In genomic region chr12:24414421-24414820, GRCh38 we compare ENCODE assay signal across 31 cellular contexts.
DNase-seq lines count a peak whose midpoint lies in the region; ATAC-seq and TF ChIP-seq lines count a peak whose summit lies in the region.
"Had no signal": no experiment of that assay in that cellular context is flagged by ENCODE, and none has a peak within 500 bp of the region (broad histone marks: within the 10 kb centered on the region; RNA-seq: fewer than 3 reads in every experiment).

No MANE protein-coding gene starts in this region.

- peak overlapping the region; percentile 14 for H3K4me3 Mint-ChIP-seq in chondrocyte (ENCODE audit: unreplicated experiment)
- H3K4me3 Mint-ChIP-seq in activated CD4-positive, alpha-beta memory T cell treated with anti-CD3 and anti-CD28 coated beads, Interleukin-2, amount 10 ng/mL, durations not matched to agents 7 days and 5 days: no peak overlapping the region
- H3K4me3 Mint-ChIP-seq: activated CD4-positive, alpha-beta T cell treated with anti-CD3 and anti-CD28 coated beads, Interleukin-2, amount 10 ng/mL, durations not matched to agents 24 days and 14 days; activated naive CD8-positive, alpha-beta T cell treated with anti-CD3 and anti-CD28 coated beads, Interleukin-2, amount 10 ng/mL, durations not matched to agents 7 days and 5 days; activated T-cell treated with anti-CD3 and anti-CD28 coated beads, Interleukin-2, amount 50 U/mL, for 24 hours; CD14-positive monocyte; dendritic cell treated with granulocyte-macrophage colony-stimulating factor and Interleukin-4, amounts not matched to agents 40 ng/mL and 50 ng/mL, for 4 days; H9; nephron had no signal

- no peaks in the 10 kb centered on the region for H3K9me3 ChIP-seq in Karpas-422 (ENCODE audit: low read length)
- H3K9me3 ChIP-seq: ascending aorta, lower lobe of right lung, SJCRH30, upper lobe of right lung had no signal

- no peak overlapping the region for H3K27ac Mint-ChIP-seq in chondrocyte (ENCODE audit: unreplicated experiment)
- H3K27ac Mint-ChIP-seq in activated CD4-positive, alpha-beta memory T cell treated with anti-CD3 and anti-CD28 coated beads, Interleukin-2, amount 10 ng/mL, durations not matched to agents 7 days and 5 days: no peak overlapping the region
- H3K27ac Mint-ChIP-seq: activated CD4-positive, alpha-beta T cell treated with anti-CD3 and anti-CD28 coated beads, Interleukin-2, amount 10 ng/mL, durations not matched to agents 24 days and 14 days; activated naive CD8-positive, alpha-beta T cell treated with anti-CD3 and anti-CD28 coated beads, Interleukin-2, amount 10 ng/mL, durations not matched to agents 7 days and 5 days; activated T-cell treated with anti-CD3 and anti-CD28 coated beads, Interleukin-2, amount 50 U/mL, for 24 hours; CD14-positive monocyte; dendritic cell treated with granulocyte-macrophage colony-stimulating factor and Interleukin-4, amounts not matched to agents 40 ng/mL and 50 ng/mL, for 4 days; nephron had no signal

- POLR2A ChIA-PET in activated CD4-positive, alpha-beta memory T cell treated with anti-CD3 and anti-CD28 coated beads, Interleukin-2, amount 10 ng/mL, durations not matched to agents 7 days and 5 days (lab: Charles Lee): no interaction called here

- H3K4me1 ChIP-seq in Karpas-422 (ENCODE audit: low read length): peaks cover 34% of the 10 kb centered on the region
- H3K4me1 ChIP-seq: heart right ventricle, lower lobe of right lung, SJCRH30, upper lobe of right lung had no signal

- H3K79me2 ChIP-seq in Karpas-422 (ENCODE audit: low read length): no peaks in the 10 kb centered on the region

- no peaks in the 10 kb centered on the region for H3K9me3 Mint-ChIP-seq in chondrocyte (ENCODE audit: low read depth)
- H3K9me3 Mint-ChIP-seq in activated CD4-positive, alpha-beta memory T cell treated with anti-CD3 and anti-CD28 coated beads, Interleukin-2, amount 10 ng/mL, durations not matched to agents 7 days and 5 days: no peaks in the 10 kb centered on the region
- H3K9me3 Mint-ChIP-seq: activated CD4-positive, alpha-beta T cell treated with anti-CD3 and anti-CD28 coated beads, Interleukin-2, amount 10 ng/mL, durations not matched to agents 24 days and 14 days; activated naive CD8-positive, alpha-beta T cell treated with anti-CD3 and anti-CD28 coated beads, Interleukin-2, amount 10 ng/mL, durations not matched to agents 7 days and 5 days; activated T-cell treated with anti-CD3 and anti-CD28 coated beads, Interleukin-2, amount 50 U/mL, for 24 hours; dendritic cell treated with granulocyte-macrophage colony-stimulating factor and Interleukin-4, amounts not matched to agents 40 ng/mL and 50 ng/mL, for 4 days; H9; nephron had no signal

- H2AFZ ChIP-seq in Karpas-422 (ENCODE audit: low read length): no peak overlapping the region

- CTCF ChIA-PET in activated CD4-positive, alpha-beta memory T cell treated with anti-CD3 and anti-CD28 coated beads, Interleukin-2, amount 10 ng/mL, durations not matched to agents 7 days and 5 days (lab: Charles Lee): no interaction called here

- no peaks in the 10 kb centered on the region for H4K20me1 ChIP-seq in Karpas-422 (ENCODE audit: insufficient read depth, low read depth, low read length)

- H3K4me3 ChIP-seq in GM08714 (ENCODE audit: low read length) (peak overlapping the region; percentile 38), Karpas-422 (ENCODE audit: low read length) (no peak overlapping the region)
- H3K4me3 ChIP-seq: ascending aorta, heart right ventricle, lower lobe of right lung, SJCRH30, upper lobe of right lung had no signal

- peak overlapping the region; percentile 36 for H3K4me2 ChIP-seq in Karpas-422 (ENCODE audit: low read depth, low read length, poor library complexity, severe bottlenecking)
- H3K4me2 ChIP-seq: KMS-11 had no signal

- H3K27me3 ChIP-seq in Karpas-422 (ENCODE audit: low read length): no peaks in the 10 kb centered on the region
- H3K27me3 ChIP-seq: ascending aorta, heart right ventricle, SJCRH30, upper lobe of right lung had no signal

- no peaks in the 10 kb centered on the region for H3K9me2 ChIP-seq in Karpas-422 (replicated peaks; ENCODE audit: insufficient read depth, low read length)

- no peak for TF ChIP-seq CTCF in chondrocyte (IDR thresholded peaks at IDR 0.05)

- peaks cover 3% of the 10 kb centered on the region for H3K36me3 Mint-ChIP-seq in chondrocyte (ENCODE audit: low read depth)
- H3K36me3 Mint-ChIP-seq in activated CD4-positive, alpha-beta memory T cell treated with anti-CD3 and anti-CD28 coated beads, Interleukin-2, amount 10 ng/mL, durations not matched to agents 7 days and 5 days (ENCODE audit: low read depth): no peaks in the 10 kb centered on the region
- H3K36me3 Mint-ChIP-seq: activated naive CD8-positive, alpha-beta T cell treated with anti-CD3 and anti-CD28 coated beads, Interleukin-2, amount 10 ng/mL, durations not matched to agents 7 days and 5 days; CD14-positive monocyte had no signal

- H3K36me3 ChIP-seq in Karpas-422 (ENCODE audit: insufficient read depth, low read length): no peaks in the 10 kb centered on the region
- H3K36me3 ChIP-seq: ascending aorta, heart right ventricle, lower lobe of right lung, SJCRH30, upper lobe of right lung had no signal

- H3K27me3 Mint-ChIP-seq in chondrocyte (ENCODE audit: low read depth): no peaks in the 10 kb centered on the region
- H3K27me3 Mint-ChIP-seq in activated CD4-positive, alpha-beta memory T cell treated with anti-CD3 and anti-CD28 coated beads, Interleukin-2, amount 10 ng/mL, durations not matched to agents 7 days and 5 days: peaks cover 6% of the 10 kb centered on the region
- H3K27me3 Mint-ChIP-seq: dendritic cell treated with granulocyte-macrophage colony-stimulating factor and Interleukin-4, amounts not matched to agents 40 ng/mL and 50 ng/mL, for 4 days had no signal

- H3K4me1 Mint-ChIP-seq in chondrocyte (ENCODE audit: low read depth): peaks cover 14% of the 10 kb centered on the region
- H3K4me1 Mint-ChIP-seq in activated CD4-positive, alpha-beta memory T cell treated with anti-CD3 and anti-CD28 coated beads, Interleukin-2, amount 10 ng/mL, durations not matched to agents 7 days and 5 days: no peaks in the 10 kb centered on the region
- H3K4me1 Mint-ChIP-seq: activated CD4-positive, alpha-beta T cell treated with anti-CD3 and anti-CD28 coated beads, Interleukin-2, amount 10 ng/mL, durations not matched to agents 24 days and 14 days; activated naive CD8-positive, alpha-beta T cell treated with anti-CD3 and anti-CD28 coated beads, Interleukin-2, amount 10 ng/mL, durations not matched to agents 7 days and 5 days; nephron had no signal

- no peak for ATAC-seq in GM19328 (IDR thresholded peaks at IDR 0.05; ENCODE audit: unreplicated experiment)
- ATAC-seq: esophagus mucosa, heart right ventricle, lower lobe of right lung, upper lobe of right lung had no signal

- no peak overlapping the region for H3K9ac ChIP-seq in Karpas-422 (ENCODE audit: low read length)
- H3K9ac ChIP-seq: KMS-11 had no signal

- H3K27ac ChIP-seq in Karpas-422 (ENCODE audit: low read length): no peak overlapping the region
- H3K27ac ChIP-seq: ascending aorta, heart right ventricle, KMS-11, lower lobe of right lung, SJCRH30, upper lobe of right lung, VCaP had no signal

- DNase-seq in Karpas-422 (no peak), chondrocyte (ENCODE audit: low spot score) (no peak), pons (ENCODE audit: low spot score) (peak; percentile 5), AML-193 (lab: John Stamatoyannopoulos, UW) (no peak)
- DNase-seq in activated CD4-positive, alpha-beta memory T cell treated with anti-CD3 and anti-CD28 coated beads, Interleukin-2, amount 10 ng/mL, durations not matched to agents 7 days and 5 days: no peak
- DNase-seq: activated CD4-positive, alpha-beta T cell treated with anti-CD3 and anti-CD28 coated beads, Interleukin-2, amount 10 ng/mL, durations not matched to agents 24 days and 14 days; activated effector memory CD4-positive, alpha-beta T cell treated with anti-CD3 and anti-CD28 coated beads, Interleukin-2, amount 50 U/mL, for 16 hours; activated naive CD8-positive, alpha-beta T cell treated with anti-CD3 and anti-CD28 coated beads, Interleukin-2, amount 10 ng/mL, durations not matched to agents 7 days and 5 days; activated T-cell treated with anti-CD3 and anti-CD28 coated beads, Interleukin-2, amount 50 U/mL, for 24 hours; foreskin fibroblast; H9; lower lobe of right lung; NCI-H1694; NCI-H446 treated with DMSO at 0.1 percent for 48 hours; RPMI8226; SJCRH30; stimulated activated CD4-positive, alpha-beta T cell treated with anti-CD3 and anti-CD28 coated beads, Interleukin-15, amount 100 ng/mL, for 24 hours; stimulated activated CD4-positive, alpha-beta T cell treated with anti-CD3 and anti-CD28 coated beads, Interleukin-4, amount 100 ng/mL, for 4 hours; SW 1271; T-helper 9 cell; upper lobe of right lung had no signal
